9 cellular contexts compared by ENCODE assay signal in the genomic region with DNA sequence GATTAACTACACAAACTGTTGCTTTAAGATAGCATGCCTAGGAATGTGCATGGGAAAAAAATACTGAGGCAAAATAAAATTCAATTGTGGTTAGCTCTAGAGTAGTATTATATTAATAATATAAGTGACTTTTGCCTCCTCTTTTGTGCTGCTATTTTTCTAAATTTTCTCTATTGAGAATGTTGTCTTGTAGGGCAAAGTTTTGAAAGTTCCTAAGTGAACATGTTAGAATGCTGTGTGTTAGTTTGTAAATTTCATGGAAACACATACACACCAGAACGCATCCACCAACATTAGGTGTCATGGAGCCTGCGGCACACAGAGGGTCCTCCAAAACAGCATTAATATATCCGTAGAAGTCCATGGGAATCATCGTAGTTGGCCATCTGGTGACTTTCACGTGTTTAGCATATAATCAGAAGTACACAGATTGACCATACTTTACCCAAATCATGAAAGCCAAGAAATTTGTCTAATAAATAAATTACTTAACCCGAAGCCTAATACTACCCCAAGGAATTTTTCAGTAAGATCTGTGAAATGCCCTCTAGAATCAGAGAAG. TPM values are rescaled to one million over a fixed set of nuclear protein-coding genes. Genes with fewer than 3 reads are reported as not detected.
DNase-seq lines count a peak whose midpoint lies in the region; ATAC-seq and TF ChIP-seq lines count a peak whose summit lies in the region.
"Had no signal": no experiment of that assay in that cellular context is flagged by ENCODE, and none has a peak within 500 bp of the region (broad histone marks: within the 10 kb centered on the region; RNA-seq: fewer than 3 reads in every experiment).

No MANE protein-coding gene starts in this region.

- peaks cover 0 to 2% (median 0%) of the 10 kb centered on the region in 3 donors for H3K27me3 Mint-ChIP-seq in CD14-positive monocyte (ENCODE audit: low read depth in 3 of 3)

- H3K27me3 ChIP-seq in Karpas-422 (ENCODE audit: low read length), result no peaks in the 10 kb centered on the region
- no peaks in the 10 kb centered on the region for H3K27me3 ChIP-seq in mammary epithelial cell (ENCODE audit: insufficient read depth, low read length)
- H3K27me3 ChIP-seq in osteoblast (ENCODE audit: insufficient read depth, low read length), result no peaks in the 10 kb centered on the region
- H3K27me3 ChIP-seq: dorsolateral prefrontal cortex had no signal

- DNase-seq in CD14-positive monocyte (ENCODE audit: low spot score) (no peak), Karpas-422 (no peak), mammary epithelial cell (no peak), osteoblast (ENCODE audit: insufficient read length, low spot score, missing footprints) (no peak), GM13977 (ENCODE audit: low spot score) (no peak), superior temporal gyrus (ENCODE audit: extremely low spot score) (no peak)

- 88% methylated on average over 6 of the region's 6 CpGs for WGBS in mammary epithelial cell (ENCODE audit: low coverage, missing lambda C conversion rate)

- H3K4me2 ChIP-seq in Karpas-422 (ENCODE audit: low read depth, low read length, poor library complexity, severe bottlenecking) (peak overlapping the region; percentile 82), mammary epithelial cell (ENCODE audit: insufficient read depth, low read depth, low read length) (peak overlapping the region; percentile 74), osteoblast (ENCODE audit: insufficient read depth, low read length) (peak overlapping the region; percentile 40)

- H3K36me3 ChIP-seq in Karpas-422 (ENCODE audit: insufficient read depth, low read length) (no peaks in the 10 kb centered on the region), mammary epithelial cell (ENCODE audit: insufficient read depth, low read length) (no peaks in the 10 kb centered on the region), osteoblast (ENCODE audit: insufficient read depth, low read length) (no peaks in the 10 kb centered on the region)

- H3K4me1 ChIP-seq in Karpas-422 (ENCODE audit: low read length) (peaks cover 46% of the 10 kb centered on the region), mammary epithelial cell (ENCODE audit: insufficient read depth, low read length) (peaks cover 87% of the 10 kb centered on the region), osteoblast (ENCODE audit: insufficient read depth, low read length) (peaks cover 63% of the 10 kb centered on the region)

- H3K4me1 Mint-ChIP-seq in CD14-positive monocyte, result peaks cover 75% of the 10 kb centered on the region

- H3K27ac ChIP-seq in Karpas-422 (ENCODE audit: low read length) (peak overlapping the region; percentile 86), mammary epithelial cell (ENCODE audit: insufficient read depth, low read depth, low read length) (peak overlapping the region; percentile 76), osteoblast (ENCODE audit: low read depth, low read length) (peak overlapping the region; percentile 68)

- H3K4me3 Mint-ChIP-seq in CD14-positive monocyte, result peak overlapping the region in 1 of 2 donors; percentile 55

- H3K36me3 Mint-ChIP-seq in CD14-positive monocyte, result peaks cover 6 to 10% of the 10 kb centered on the region in 2 donors

- peaks cover 0 to 2% (median 0%) of the 10 kb centered on the region in 7 donors for H3K9me3 Mint-ChIP-seq in CD14-positive monocyte

- no peaks in the 10 kb centered on the region for H3K79me2 ChIP-seq in Karpas-422 (ENCODE audit: low read length)
- H3K79me2 ChIP-seq in mammary epithelial cell (ENCODE audit: insufficient read depth, low read length), result peaks cover 73% of the 10 kb centered on the region
- H3K79me2 ChIP-seq in osteoblast (ENCODE audit: insufficient read depth, low read length), result peaks cover 76% of the 10 kb centered on the region

- H3K4me3 ChIP-seq in Karpas-422 (ENCODE audit: low read length) (peak overlapping the region; percentile 54), mammary epithelial cell (replicated peaks in 1 of 3; ENCODE audit: insufficient read depth in 1 of 3, low read depth in 2 of 3, low read length in 3 of 3) (no peak overlapping the region), osteoblast (ENCODE audit: insufficient read depth, low read length) (no peak overlapping the region)
- H3K4me3 ChIP-seq: dorsolateral prefrontal cortex had no signal

- in situ Hi-C loops in mammary epithelial cell (cut with MboI; ENCODE audit: low sequenced_read_pairs in 2 of 2), result no loop called here
- in situ Hi-C loops in GM13977 (cut with MboI; ENCODE audit: low pct_unique_long_range_greater_than_20kb, low sequenced_read_pairs, unreplicated experiment), result no loop called here

- H4K20me1 ChIP-seq in Karpas-422 (ENCODE audit: insufficient read depth, low read depth, low read length) (no peaks in the 10 kb centered on the region), mammary epithelial cell (ENCODE audit: insufficient read depth, low read length) (no peaks in the 10 kb centered on the region), osteoblast (ENCODE audit: insufficient read depth, low read length) (no peaks in the 10 kb centered on the region)

- H3K9me3 ChIP-seq in Karpas-422 (ENCODE audit: low read length), result no peaks in the 10 kb centered on the region
- no peaks in the 10 kb centered on the region for H3K9me3 ChIP-seq in mammary epithelial cell (replicated peaks; ENCODE audit: insufficient read depth, low read length)
- H3K9me3 ChIP-seq in osteoblast (ENCODE audit: low read depth, low read length), result no peaks in the 10 kb centered on the region

- peak overlapping the region; percentile 61; the same call in 1 of the 2 replicates for H2AFZ ChIP-seq in Karpas-422 (ENCODE audit: low read length)
- H2AFZ ChIP-seq in mammary epithelial cell (ENCODE audit: low read depth, low read length), result no peak overlapping the region
- no peak overlapping the region for H2AFZ ChIP-seq in osteoblast (ENCODE audit: low read length)

- BruUV-seq in mammary epithelial cell (replicated peaks; lab: Mats Ljungman, UMichigan), result no TSS peak

- ATAC-seq in GM21381 (IDR thresholded peaks at IDR 0.05; ENCODE audit: unreplicated experiment), result no peak
- ATAC-seq in HG03095 (IDR thresholded peaks at IDR 0.05; ENCODE audit: unreplicated experiment), result no peak

- dilution Hi-C loops in mammary epithelial cell (cut with HindIII; ENCODE audit: low sequenced_read_pairs), result no loop called here

- intact Hi-C loops in CD14-positive monocyte (cut with micrococcal nuclease) (no loop called here), mammary epithelial cell (cut with micrococcal nuclease) (loop anchor here (2.0 kb wide), 1 partner anchor 26 kb away; a partner anchor contains a TSS)

- no peaks in the 10 kb centered on the region for H3K9me2 ChIP-seq in Karpas-422 (replicated peaks; ENCODE audit: insufficient read depth, low read length)

- CTCF ChIA-PET in mammary epithelial cell (lab: Charles Lee; ENCODE audit: low non-redundant PET), result interaction anchor here (0.6 to 0.7 kb wide), 2 partner anchors 24 to 40 kb away, joined by 3 to 4 read pairs; no protein-coding TSS in a partner anchor

- H3K9ac ChIP-seq in Karpas-422 (ENCODE audit: low read length) (0 out of 2 replicates have a peak overlapping the region, but pooled peaks have one; percentile 7), mammary epithelial cell (ENCODE audit: insufficient read depth, low read length) (no peak overlapping the region)

- TF ChIP-seq CTCF in CD14-positive monocyte (IDR thresholded peaks at IDR 0.05), result no peak
- TF ChIP-seq CTCF in mammary epithelial cell (conservative IDR thresholded peaks at IDR 0.05 in 1 of 2, IDR thresholded peaks at IDR 0.05 in 1 of 2; ENCODE audit: extremely low read depth in 1 of 2, insufficient read depth in 1 of 2, low read depth in 1 of 2, low read length in 2 of 2), result no peak
- no peak for TF ChIP-seq CTCF in osteoblast (IDR thresholded peaks at IDR 0.05; ENCODE audit: extremely low read depth, low read depth, low read length)
- no peak for TF ChIP-seq CTCF in GM13977 (IDR thresholded peaks at IDR 0.05; ENCODE audit: extremely low read depth, insufficient read depth, missing control alignments)

- peak overlapping the region; percentile 98 to 99 (median 99) for H3K27ac Mint-ChIP-seq in CD14-positive monocyte

RNA-seq across cellular contexts. Expression of a gene that starts 25.6 kb away (rescaled TPM):
- polyA plus RNA-seq in CD14-positive monocyte, result 1 to 10 TPM; 3.7 to 5.6 TPM
- total RNA-seq in Karpas-422 (2014; rRNA removed; shearing (Covaris generic); ENCODE audit: low replicate concordance), result 0.65 and 1.6 TPM in 2 replicates
- 10 to 100 TPM; 20.8 to 28.5 TPM for total RNA-seq in mammary epithelial cell
- 14.9 TPM for polyA plus RNA-seq in mammary epithelial cell
- polyA minus RNA-seq in mammary epithelial cell, result 17.2 TPM
- 16.8 and 21.0 TPM in 2 replicates for total RNA-seq in osteoblast
